Comparison of ENCODE assay signal across 2 cellular contexts in the genomic region with DNA sequence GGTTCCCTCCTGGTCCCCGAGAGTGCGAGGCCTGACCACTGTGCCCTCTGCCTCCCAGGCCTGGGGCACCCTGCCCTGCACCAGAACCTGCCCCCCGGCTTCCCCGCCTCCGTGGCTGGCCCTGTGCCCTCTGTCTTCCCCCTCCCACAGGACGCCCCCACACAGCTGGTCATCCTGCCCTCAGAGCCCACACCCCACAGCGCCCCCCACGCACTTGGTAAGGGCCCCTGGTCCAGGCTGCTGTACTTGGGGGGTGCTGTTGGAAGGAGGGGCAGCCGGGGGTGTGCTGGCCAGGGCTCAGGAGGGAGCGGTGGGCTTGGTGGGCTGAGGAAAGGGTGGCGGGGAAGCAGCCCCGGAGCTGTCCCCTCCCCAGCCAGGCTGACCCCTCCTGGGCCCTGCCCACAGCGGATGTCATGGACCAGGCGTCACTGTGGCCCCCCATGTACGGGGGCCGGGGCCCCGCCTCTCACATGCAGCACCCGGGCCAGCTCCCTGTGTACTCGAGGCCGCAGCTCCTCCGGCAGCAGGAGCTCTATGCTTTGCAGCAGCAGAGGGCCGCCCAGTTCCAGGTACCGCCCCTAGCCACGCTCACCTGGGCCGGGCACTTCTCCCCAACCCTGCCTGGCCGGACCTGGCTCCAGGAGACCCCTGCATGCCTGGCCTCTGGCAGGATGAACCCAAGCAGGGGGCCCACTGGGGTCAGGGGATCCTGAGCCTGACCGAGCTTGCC.
TF ChIP-seq lines count a peak whose summit lies in the region.

No MANE protein-coding gene starts in this region.

TF ChIP-seq in GM23338, 12 proteins besides CTCF, POLR2A, EP300 and RAD21 (continues in another document):
- TF ChIP-seq CREB1 (CRISPR knock-in tag; IDR thresholded peaks at IDR 0.05; ENCODE audit: low read depth): no peak
- no peak for TF ChIP-seq ZNF331 (CRISPR knock-in tag; IDR thresholded peaks at IDR 0.05; ENCODE audit: low read depth)
- no peak for TF ChIP-seq POLR2AphosphoS5 (IDR thresholded peaks at IDR 0.05; ENCODE audit: low read depth)
- no peak for TF ChIP-seq NANOG (IDR thresholded peaks at IDR 0.05; ENCODE audit: borderline replicate concordance)
- no peak for TF ChIP-seq EZH2phosphoT487 (IDR thresholded peaks at IDR 0.05; ENCODE audit: unreplicated experiment)
- TF ChIP-seq, protein P1, sequence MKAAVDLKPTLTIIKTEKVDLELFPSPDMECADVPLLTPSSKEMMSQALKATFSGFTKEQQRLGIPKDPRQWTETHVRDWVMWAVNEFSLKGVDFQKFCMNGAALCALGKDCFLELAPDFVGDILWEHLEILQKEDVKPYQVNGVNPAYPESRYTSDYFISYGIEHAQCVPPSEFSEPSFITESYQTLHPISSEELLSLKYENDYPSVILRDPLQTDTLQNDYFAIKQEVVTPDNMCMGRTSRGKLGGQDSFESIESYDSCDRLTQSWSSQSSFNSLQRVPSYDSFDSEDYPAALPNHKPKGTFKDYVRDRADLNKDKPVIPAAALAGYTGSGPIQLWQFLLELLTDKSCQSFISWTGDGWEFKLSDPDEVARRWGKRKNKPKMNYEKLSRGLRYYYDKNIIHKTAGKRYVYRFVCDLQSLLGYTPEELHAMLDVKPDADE (IDR thresholded peaks at IDR 0.05): no peak
- no peak for TF ChIP-seq ZNF114 (CRISPR knock-in tag; IDR thresholded peaks at IDR 0.05)
- TF ChIP-seq, protein P2, sequence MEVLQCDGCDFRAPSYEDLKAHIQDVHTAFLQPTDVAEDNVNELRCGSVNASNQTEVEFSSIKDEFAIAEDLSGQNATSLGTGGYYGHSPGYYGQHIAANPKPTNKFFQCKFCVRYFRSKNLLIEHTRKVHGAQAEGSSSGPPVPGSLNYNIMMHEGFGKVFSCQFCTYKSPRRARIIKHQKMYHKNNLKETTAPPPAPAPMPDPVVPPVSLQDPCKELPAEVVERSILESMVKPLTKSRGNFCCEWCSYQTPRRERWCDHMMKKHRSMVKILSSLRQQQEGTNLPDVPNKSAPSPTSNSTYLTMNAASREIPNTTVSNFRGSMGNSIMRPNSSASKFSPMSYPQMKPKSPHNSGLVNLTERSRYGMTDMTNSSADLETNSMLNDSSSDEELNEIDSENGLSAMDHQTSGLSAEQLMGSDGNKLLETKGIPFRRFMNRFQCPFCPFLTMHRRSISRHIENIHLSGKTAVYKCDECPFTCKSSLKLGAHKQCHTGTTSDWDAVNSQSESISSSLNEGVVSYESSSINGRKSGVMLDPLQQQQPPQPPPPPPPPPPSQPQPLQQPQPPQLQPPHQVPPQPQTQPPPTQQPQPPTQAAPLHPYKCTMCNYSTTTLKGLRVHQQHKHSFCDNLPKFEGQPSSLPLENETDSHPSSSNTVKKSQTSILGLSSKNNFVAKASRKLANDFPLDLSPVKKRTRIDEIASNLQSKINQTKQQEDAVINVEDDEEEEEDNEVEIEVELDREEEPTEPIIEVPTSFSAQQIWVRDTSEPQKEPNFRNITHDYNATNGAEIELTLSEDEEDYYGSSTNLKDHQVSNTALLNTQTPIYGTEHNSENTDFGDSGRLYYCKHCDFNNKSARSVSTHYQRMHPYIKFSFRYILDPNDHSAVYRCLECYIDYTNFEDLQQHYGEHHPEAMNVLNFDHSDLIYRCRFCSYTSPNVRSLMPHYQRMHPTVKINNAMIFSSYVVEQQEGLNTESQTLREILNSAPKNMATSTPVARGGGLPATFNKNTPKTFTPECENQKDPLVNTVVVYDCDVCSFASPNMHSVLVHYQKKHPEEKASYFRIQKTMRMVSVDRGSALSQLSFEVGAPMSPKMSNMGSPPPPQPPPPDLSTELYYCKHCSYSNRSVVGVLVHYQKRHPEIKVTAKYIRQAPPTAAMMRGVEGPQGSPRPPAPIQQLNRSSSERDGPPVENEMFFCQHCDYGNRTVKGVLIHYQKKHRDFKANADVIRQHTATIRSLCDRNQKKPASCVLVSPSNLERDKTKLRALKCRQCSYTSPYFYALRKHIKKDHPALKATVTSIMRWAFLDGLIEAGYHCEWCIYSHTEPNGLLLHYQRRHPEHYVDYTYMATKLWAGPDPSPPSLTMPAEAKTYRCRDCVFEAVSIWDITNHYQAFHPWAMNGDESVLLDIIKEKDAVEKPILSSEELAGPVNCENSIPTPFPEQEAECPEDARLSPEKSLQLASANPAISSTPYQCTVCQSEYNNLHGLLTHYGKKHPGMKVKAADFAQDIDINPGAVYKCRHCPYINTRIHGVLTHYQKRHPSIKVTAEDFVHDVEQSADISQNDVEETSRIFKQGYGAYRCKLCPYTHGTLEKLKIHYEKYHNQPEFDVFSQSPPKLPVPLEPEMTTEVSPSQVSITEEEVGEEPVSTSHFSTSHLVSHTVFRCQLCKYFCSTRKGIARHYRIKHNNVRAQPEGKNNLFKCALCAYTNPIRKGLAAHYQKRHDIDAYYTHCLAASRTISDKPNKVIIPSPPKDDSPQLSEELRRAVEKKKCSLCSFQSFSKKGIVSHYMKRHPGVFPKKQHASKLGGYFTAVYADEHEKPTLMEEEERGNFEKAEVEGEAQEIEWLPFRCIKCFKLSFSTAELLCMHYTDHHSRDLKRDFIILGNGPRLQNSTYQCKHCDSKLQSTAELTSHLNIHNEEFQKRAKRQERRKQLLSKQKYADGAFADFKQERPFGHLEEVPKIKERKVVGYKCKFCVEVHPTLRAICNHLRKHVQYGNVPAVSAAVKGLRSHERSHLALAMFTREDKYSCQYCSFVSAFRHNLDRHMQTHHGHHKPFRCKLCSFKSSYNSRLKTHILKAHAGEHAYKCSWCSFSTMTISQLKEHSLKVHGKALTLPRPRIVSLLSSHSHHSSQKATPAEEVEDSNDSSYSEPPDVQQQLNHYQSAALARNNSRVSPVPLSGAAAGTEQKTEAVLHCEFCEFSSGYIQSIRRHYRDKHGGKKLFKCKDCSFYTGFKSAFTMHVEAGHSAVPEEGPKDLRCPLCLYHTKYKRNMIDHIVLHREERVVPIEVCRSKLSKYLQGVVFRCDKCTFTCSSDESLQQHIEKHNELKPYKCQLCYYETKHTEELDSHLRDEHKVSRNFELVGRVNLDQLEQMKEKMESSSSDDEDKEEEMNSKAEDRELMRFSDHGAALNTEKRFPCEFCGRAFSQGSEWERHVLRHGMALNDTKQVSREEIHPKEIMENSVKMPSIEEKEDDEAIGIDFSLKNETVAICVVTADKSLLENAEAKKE (CRISPR knock-in tag; IDR thresholded peaks at IDR 0.05): no peak

TF ChIP-seq in HEK293, 187 proteins besides CTCF, POLR2A, EP300 and RAD21:
- TF ChIP-seq ZBTB20 (tag by site-specific recombination; IDR thresholded peaks at IDR 0.05): no peak
- TF ChIP-seq SP3 (tag by site-specific recombination; IDR thresholded peaks at IDR 0.05): 0 out of 2 replicates have a peak, but pooled peaks have one; percentile 10
- TF ChIP-seq EGR2 (tag by site-specific recombination; IDR thresholded peaks at IDR 0.05; ENCODE audit: low read depth): peak; percentile 94
- peak; percentile 52; the same call in 1 of the 2 replicates for TF ChIP-seq KLF8 (tag by site-specific recombination; IDR thresholded peaks at IDR 0.05)
- TF ChIP-seq ZFHX2 (tag by site-specific recombination; conservative IDR thresholded peaks at IDR 0.05): peak; percentile 97
- 0 out of 2 replicates have a peak, but pooled peaks have one; percentile 19 for TF ChIP-seq SP2 (tag by site-specific recombination; IDR thresholded peaks at IDR 0.05)
- TF ChIP-seq ZNF133 (tag by site-specific recombination; IDR thresholded peaks at IDR 0.05): no peak
- TF ChIP-seq GLIS2 (tag by site-specific recombination; IDR thresholded peaks at IDR 0.05): peak; percentile 57
- no peak for TF ChIP-seq ZNF707 (tag by site-specific recombination; IDR thresholded peaks at IDR 0.05)
- TF ChIP-seq, protein P3, sequence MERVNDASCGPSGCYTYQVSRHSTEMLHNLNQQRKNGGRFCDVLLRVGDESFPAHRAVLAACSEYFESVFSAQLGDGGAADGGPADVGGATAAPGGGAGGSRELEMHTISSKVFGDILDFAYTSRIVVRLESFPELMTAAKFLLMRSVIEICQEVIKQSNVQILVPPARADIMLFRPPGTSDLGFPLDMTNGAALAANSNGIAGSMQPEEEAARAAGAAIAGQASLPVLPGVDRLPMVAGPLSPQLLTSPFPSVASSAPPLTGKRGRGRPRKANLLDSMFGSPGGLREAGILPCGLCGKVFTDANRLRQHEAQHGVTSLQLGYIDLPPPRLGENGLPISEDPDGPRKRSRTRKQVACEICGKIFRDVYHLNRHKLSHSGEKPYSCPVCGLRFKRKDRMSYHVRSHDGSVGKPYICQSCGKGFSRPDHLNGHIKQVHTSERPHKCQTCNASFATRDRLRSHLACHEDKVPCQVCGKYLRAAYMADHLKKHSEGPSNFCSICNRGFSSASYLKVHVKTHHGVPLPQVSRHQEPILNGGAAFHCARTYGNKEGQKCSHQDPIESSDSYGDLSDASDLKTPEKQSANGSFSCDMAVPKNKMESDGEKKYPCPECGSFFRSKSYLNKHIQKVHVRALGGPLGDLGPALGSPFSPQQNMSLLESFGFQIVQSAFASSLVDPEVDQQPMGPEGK (tag by site-specific recombination; IDR thresholded peaks at IDR 0.05): peak; percentile 30; the same call in 1 of the 2 replicates
- TF ChIP-seq, protein P4, sequence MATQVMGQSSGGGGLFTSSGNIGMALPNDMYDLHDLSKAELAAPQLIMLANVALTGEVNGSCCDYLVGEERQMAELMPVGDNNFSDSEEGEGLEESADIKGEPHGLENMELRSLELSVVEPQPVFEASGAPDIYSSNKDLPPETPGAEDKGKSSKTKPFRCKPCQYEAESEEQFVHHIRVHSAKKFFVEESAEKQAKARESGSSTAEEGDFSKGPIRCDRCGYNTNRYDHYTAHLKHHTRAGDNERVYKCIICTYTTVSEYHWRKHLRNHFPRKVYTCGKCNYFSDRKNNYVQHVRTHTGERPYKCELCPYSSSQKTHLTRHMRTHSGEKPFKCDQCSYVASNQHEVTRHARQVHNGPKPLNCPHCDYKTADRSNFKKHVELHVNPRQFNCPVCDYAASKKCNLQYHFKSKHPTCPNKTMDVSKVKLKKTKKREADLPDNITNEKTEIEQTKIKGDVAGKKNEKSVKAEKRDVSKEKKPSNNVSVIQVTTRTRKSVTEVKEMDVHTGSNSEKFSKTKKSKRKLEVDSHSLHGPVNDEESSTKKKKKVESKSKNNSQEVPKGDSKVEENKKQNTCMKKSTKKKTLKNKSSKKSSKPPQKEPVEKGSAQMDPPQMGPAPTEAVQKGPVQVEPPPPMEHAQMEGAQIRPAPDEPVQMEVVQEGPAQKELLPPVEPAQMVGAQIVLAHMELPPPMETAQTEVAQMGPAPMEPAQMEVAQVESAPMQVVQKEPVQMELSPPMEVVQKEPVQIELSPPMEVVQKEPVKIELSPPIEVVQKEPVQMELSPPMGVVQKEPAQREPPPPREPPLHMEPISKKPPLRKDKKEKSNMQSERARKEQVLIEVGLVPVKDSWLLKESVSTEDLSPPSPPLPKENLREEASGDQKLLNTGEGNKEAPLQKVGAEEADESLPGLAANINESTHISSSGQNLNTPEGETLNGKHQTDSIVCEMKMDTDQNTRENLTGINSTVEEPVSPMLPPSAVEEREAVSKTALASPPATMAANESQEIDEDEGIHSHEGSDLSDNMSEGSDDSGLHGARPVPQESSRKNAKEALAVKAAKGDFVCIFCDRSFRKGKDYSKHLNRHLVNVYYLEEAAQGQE (tag by site-specific recombination; IDR thresholded peaks at IDR 0.05): peak; percentile 59
